ENCODE assay signal across 1 cellular context in the genomic region with DNA sequence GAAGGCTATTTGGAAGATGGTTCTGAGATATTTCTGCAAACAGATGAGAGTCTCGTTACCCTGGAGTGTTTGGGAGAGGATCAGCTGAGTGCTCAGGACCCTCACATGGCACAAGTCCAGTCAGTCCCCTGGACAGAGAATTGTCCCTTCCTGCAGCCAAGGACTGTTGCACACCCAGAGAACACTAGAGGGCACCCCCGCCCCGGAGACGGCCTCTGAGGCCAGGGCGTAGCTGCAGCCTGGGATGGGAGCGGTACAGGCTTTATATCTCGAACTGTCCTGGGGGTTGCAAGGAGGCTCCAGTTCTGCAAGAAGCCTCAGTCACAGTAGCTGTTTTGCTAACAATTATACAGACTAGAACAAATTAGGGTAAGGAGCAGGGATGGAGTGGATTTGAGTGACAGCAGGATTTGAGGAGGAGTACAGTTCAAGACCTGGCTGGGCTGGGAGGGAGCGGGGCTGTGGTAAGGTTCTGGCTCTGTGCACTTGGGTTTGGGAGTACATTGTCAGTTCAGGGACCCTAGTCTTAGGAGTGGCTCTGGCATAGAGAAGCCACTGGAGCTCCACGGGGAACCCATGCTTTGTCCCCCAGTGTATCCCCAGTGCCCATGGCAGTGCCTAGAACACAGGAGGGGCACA.
TF ChIP-seq lines count a peak whose summit lies in the region.

No MANE protein-coding gene starts in this region.

TF ChIP-seq in HepG2, 621 proteins besides CTCF, POLR2A, EP300 and RAD21 (continued from another document and continues in another):
- TF ChIP-seq ZNF598 (CRISPR knock-in tag; IDR thresholded peaks at IDR 0.05; ENCODE audit: borderline replicate concordance) (peak; percentile 27; the same call in 1 of the 2 replicates), ZNF687 (CRISPR knock-in tag; IDR thresholded peaks at IDR 0.05) (peak; percentile 36; the same call in 1 of the 2 replicates), ZNF737 (CRISPR knock-in tag; IDR thresholded peaks at IDR 0.05; ENCODE audit: borderline replicate concordance) (no peak), ZNF780A (CRISPR knock-in tag; IDR thresholded peaks at IDR 0.05) (no peak), SNAPC4 (CRISPR knock-in tag; IDR thresholded peaks at IDR 0.05) (no peak), FOXA3 (CRISPR knock-in tag; IDR thresholded peaks at IDR 0.05) (no peak), ZNF546 (CRISPR knock-in tag; conservative IDR thresholded peaks at IDR 0.05) (no peak), ZNF224 (CRISPR knock-in tag; IDR thresholded peaks at IDR 0.05) (no peak), ZNF446 (CRISPR knock-in tag; IDR thresholded peaks at IDR 0.05) (no peak), FOXC1 (CRISPR knock-in tag; IDR thresholded peaks at IDR 0.05; ENCODE audit: borderline replicate concordance) (no peak; the same call in 1 of the 2 replicates), ZBTB7A (CRISPR knock-in tag; IDR thresholded peaks at IDR 0.05) (no peak), ZNF337 (CRISPR knock-in tag; IDR thresholded peaks at IDR 0.05; ENCODE audit: borderline replicate concordance, low read depth) (no peak), ELF1 (CRISPR knock-in tag; IDR thresholded peaks at IDR 0.05) (no peak), GABPB1 (CRISPR knock-in tag; IDR thresholded peaks at IDR 0.05) (no peak), ZNF513 (CRISPR knock-in tag; conservative IDR thresholded peaks at IDR 0.05) (no peak), HNF1B (CRISPR knock-in tag; IDR thresholded peaks at IDR 0.05) (no peak), HIVEP1 (CRISPR knock-in tag; IDR thresholded peaks at IDR 0.05) (no peak), JARID2 (CRISPR knock-in tag; IDR thresholded peaks at IDR 0.05; ENCODE audit: insufficient replicate concordance) (no peak), ZBTB38 (CRISPR knock-in tag; IDR thresholded peaks at IDR 0.05) (peak; percentile 95), MLX (CRISPR knock-in tag; IDR thresholded peaks at IDR 0.05) (no peak), ZNF850 (CRISPR knock-in tag; conservative IDR thresholded peaks at IDR 0.05) (no peak), ZNF674 (CRISPR knock-in tag; IDR thresholded peaks at IDR 0.05; ENCODE audit: low read depth) (no peak), ZNF333 (CRISPR knock-in tag; IDR thresholded peaks at IDR 0.05; ENCODE audit: borderline replicate concordance) (no peak), KLF11 (CRISPR knock-in tag; IDR thresholded peaks at IDR 0.05) (no peak), ZNF329 (CRISPR knock-in tag; IDR thresholded peaks at IDR 0.05; ENCODE audit: low read depth) (no peak), ZNF260 (CRISPR knock-in tag; IDR thresholded peaks at IDR 0.05; ENCODE audit: borderline replicate concordance, low read depth) (no peak), ARNT (IDR thresholded peaks at IDR 0.05) (no peak), KAT8 (CRISPR knock-in tag; IDR thresholded peaks at IDR 0.05) (no peak), MED1 (CRISPR knock-in tag; IDR thresholded peaks at IDR 0.05) (no peak), ZNF788 (CRISPR knock-in tag; IDR thresholded peaks at IDR 0.05; ENCODE audit: borderline replicate concordance) (no peak; the same call in 1 of the 2 replicates)
- TF ChIP-seq, protein P1, sequence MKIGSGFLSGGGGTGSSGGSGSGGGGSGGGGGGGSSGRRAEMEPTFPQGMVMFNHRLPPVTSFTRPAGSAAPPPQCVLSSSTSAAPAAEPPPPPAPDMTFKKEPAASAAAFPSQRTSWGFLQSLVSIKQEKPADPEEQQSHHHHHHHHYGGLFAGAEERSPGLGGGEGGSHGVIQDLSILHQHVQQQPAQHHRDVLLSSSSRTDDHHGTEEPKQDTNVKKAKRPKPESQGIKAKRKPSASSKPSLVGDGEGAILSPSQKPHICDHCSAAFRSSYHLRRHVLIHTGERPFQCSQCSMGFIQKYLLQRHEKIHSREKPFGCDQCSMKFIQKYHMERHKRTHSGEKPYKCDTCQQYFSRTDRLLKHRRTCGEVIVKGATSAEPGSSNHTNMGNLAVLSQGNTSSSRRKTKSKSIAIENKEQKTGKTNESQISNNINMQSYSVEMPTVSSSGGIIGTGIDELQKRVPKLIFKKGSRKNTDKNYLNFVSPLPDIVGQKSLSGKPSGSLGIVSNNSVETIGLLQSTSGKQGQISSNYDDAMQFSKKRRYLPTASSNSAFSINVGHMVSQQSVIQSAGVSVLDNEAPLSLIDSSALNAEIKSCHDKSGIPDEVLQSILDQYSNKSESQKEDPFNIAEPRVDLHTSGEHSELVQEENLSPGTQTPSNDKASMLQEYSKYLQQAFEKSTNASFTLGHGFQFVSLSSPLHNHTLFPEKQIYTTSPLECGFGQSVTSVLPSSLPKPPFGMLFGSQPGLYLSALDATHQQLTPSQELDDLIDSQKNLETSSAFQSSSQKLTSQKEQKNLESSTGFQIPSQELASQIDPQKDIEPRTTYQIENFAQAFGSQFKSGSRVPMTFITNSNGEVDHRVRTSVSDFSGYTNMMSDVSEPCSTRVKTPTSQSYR (CRISPR knock-in tag; IDR thresholded peaks at IDR 0.05; ENCODE audit: borderline replicate concordance): no peak
- TF ChIP-seq, protein P2, sequence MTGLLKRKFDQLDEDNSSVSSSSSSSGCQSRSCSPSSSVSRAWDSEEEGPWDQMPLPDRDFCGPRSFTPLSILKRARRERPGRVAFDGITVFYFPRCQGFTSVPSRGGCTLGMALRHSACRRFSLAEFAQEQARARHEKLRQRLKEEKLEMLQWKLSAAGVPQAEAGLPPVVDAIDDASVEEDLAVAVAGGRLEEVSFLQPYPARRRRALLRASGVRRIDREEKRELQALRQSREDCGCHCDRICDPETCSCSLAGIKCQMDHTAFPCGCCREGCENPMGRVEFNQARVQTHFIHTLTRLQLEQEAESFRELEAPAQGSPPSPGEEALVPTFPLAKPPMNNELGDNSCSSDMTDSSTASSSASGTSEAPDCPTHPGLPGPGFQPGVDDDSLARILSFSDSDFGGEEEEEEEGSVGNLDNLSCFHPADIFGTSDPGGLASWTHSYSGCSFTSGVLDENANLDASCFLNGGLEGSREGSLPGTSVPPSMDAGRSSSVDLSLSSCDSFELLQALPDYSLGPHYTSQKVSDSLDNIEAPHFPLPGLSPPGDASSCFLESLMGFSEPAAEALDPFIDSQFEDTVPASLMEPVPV (CRISPR knock-in tag; IDR thresholded peaks at IDR 0.05): no peak
- TF ChIP-seq, protein P3, sequence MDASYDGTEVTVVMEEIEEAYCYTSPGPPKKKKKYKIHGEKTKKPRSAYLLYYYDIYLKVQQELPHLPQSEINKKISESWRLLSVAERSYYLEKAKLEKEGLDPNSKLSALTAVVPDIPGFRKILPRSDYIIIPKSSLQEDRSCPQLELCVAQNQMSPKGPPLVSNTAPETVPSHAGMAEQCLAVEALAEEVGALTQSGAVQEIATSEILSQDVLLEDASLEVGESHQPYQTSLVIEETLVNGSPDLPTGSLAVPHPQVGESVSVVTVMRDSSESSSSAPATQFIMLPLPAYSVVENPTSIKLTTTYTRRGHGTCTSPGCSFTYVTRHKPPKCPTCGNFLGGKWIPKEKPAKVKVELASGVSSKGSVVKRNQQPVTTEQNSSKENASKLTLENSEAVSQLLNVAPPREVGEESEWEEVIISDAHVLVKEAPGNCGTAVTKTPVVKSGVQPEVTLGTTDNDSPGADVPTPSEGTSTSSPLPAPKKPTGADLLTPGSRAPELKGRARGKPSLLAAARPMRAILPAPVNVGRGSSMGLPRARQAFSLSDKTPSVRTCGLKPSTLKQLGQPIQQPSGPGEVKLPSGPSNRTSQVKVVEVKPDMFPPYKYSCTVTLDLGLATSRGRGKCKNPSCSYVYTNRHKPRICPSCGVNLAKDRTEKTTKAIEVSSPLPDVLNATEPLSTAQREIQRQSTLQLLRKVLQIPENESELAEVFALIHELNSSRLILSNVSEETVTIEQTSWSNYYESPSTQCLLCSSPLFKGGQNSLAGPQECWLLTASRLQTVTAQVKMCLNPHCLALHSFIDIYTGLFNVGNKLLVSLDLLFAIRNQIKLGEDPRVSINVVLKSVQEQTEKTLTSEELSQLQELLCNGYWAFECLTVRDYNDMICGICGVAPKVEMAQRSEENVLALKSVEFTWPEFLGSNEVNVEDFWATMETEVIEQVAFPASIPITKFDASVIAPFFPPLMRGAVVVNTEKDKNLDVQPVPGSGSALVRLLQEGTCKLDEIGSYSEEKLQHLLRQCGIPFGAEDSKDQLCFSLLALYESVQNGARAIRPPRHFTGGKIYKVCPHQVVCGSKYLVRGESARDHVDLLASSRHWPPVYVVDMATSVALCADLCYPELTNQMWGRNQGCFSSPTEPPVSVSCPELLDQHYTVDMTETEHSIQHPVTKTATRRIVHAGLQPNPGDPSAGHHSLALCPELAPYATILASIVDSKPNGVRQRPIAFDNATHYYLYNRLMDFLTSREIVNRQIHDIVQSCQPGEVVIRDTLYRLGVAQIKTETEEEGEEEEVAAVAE (CRISPR knock-in tag; IDR thresholded peaks at IDR 0.05; ENCODE audit: borderline replicate concordance): 0 out of 2 replicates have a peak, but pooled peaks have one; percentile 55
